Comparison of ENCODE assay signal across 21 cellular contexts in the genomic region with DNA sequence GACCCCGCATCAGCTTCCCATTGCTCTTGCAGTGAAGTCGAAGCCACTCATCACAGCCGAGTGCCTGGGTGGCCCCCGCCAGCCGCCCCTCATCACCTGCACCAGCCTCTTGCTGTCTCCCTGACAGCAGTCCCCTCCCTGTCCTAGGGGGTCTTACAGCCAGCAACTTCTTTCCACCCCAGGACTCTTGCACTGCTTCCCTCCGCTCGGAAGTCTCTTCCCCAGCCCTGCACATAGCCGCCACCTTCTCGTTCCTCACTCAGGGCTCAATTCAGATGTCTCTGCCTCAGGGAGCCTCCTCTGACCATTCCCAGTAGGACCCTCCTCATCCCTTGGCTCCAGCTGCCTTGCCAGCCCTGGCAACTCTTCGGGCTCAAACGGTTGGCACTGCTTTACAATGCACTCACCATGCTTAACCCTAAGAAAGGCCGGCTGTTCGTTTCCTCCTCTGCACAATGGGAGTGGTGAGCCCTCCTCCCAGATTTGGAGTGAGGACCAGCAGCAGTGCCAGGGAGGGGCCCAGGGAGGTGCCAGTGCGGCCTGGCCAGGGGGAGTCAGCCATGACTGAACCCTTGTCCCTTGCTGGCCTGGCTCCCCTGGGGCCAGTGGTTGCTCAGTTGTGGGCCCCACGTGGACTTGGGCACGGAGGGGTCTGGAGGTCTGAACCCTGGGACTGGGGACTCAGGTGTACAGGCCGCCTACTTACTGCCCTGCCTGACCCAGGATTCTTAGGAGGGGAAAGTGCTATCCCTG. TPM values are rescaled to one million over a fixed set of nuclear protein-coding genes. Genes with fewer than 3 reads are reported as not detected.
DNase-seq lines count a peak whose midpoint lies in the region; ATAC-seq, FAIRE-seq and TF ChIP-seq lines count a peak whose summit lies in the region.
"Had no signal": no experiment of that assay in that cellular context is flagged by ENCODE, and none has a peak within 500 bp of the region (broad histone marks: within the 10 kb centered on the region; RNA-seq: fewer than 3 reads in every experiment).

No MANE protein-coding gene starts in this region.

- peak overlapping the region; percentile 80 for H3K4me3 Mint-ChIP-seq in activated T-cell treated with anti-CD3 and anti-CD28 coated beads, Interleukin-2, amount 50 U/mL, for 4 hours
- H3K4me3 Mint-ChIP-seq in type B pancreatic cell = no peak overlapping the region

- no peak overlapping the region for H3K4me2 ChIP-seq in GM12878 (ENCODE audit: control insufficient read depth, insufficient read depth)

- intact Hi-C loops in GM12878 (cut with micrococcal nuclease; ENCODE audit: unreplicated experiment) = no loop called here
- intact Hi-C loops in spleen (cut with DNase I; ENCODE audit: low total_unique reads) = no loop called here

- H3K27me3 Mint-ChIP-seq in activated T-cell treated with anti-CD3 and anti-CD28 coated beads, Interleukin-2, amount 50 U/mL, for 4 hours (ENCODE audit: low read depth) = no peaks in the 10 kb centered on the region
- peaks cover 4% of the 10 kb centered on the region for H3K27me3 Mint-ChIP-seq in type B pancreatic cell

- 82% methylated on average over 17 of the region's 17 CpGs for WGBS in GM12878 (ENCODE audit: insufficient coverage, insufficient replicate concordance, low lambda C conversion rate, missing lambda C conversion rate)
- 82 to 89% (median 86%) methylated on average over 16 to 17 of the region's 17 CpGs for WGBS in spleen, 5 donors

- no peaks in the 10 kb centered on the region for H3K9me3 Mint-ChIP-seq in activated T-cell treated with anti-CD3 and anti-CD28 coated beads, Interleukin-2, amount 50 U/mL, for 4 hours
- H3K9me3 Mint-ChIP-seq in type B pancreatic cell = no peaks in the 10 kb centered on the region

- no peak for TF ChIP-seq RAD21 in GM12878 (IDR thresholded peaks at IDR 0.05; ENCODE audit: insufficient read depth, low read depth, low read length)

- H3K27ac Mint-ChIP-seq in type B pancreatic cell = no peak overlapping the region

- no peak overlapping the region for H2AFZ ChIP-seq in GM12878 (ENCODE audit: control insufficient read depth, low read depth, low read length)

- SMC1A ChIA-PET in GM12878 (lab: Charles Lee; ENCODE audit: uncharacterized antibody, unreplicated experiment) = interaction anchor here (1.2 kb wide), 1 partner anchor 19 kb away, joined by 3 read pairs; no protein-coding TSS in a partner anchor

- H3K27ac ChIP-seq in KOPT-K1 (ENCODE audit: low read depth, low read length, poor library complexity, severe bottlenecking) (peak overlapping the region; percentile 92), GM12878 (ENCODE audit: control insufficient read depth, insufficient read depth) (no peak overlapping the region), spleen (peak overlapping the region in 6 of 8 donors; percentile 41 to 88 (median 63))
- H3K27ac ChIP-seq: adrenal gland, dorsolateral prefrontal cortex, esophagus squamous epithelium, left lung, right lobe of liver had no signal

- H3K4me1 ChIP-seq in GM12878 (ENCODE audit: control insufficient read depth, insufficient read depth, low read length) (peaks cover 37% of the 10 kb centered on the region), spleen (peaks cover 4 to 94% (median 58%) of the 10 kb centered on the region in 6 donors)

- peaks cover 100% of the 10 kb centered on the region for H3K4me1 Mint-ChIP-seq in activated T-cell treated with anti-CD3 and anti-CD28 coated beads, Interleukin-2, amount 50 U/mL, for 4 hours (ENCODE audit: low read depth)
- H3K4me1 Mint-ChIP-seq in type B pancreatic cell (ENCODE audit: unreplicated experiment) = no peaks in the 10 kb centered on the region

- no peak for TF ChIP-seq EP300 in GM12878 (IDR thresholded peaks at IDR 0.05; ENCODE audit: borderline replicate concordance in 1 of 2, control insufficient read depth in 1 of 2, low read depth in 2 of 2, low read length in 2 of 2)

- RAD21 ChIA-PET in GM12878 (lab: Charles Lee; ENCODE audit: unreplicated experiment) = interaction anchor here (0.6 to 10.8 kb wide), 4 partner anchors 18 to 421 kb away, joined by 3 to 123 read pairs (median 3); no protein-coding TSS in a partner anchor

- H3K9me3 ChIP-seq in KOPT-K1 (ENCODE audit: insufficient read depth, low read length, poor library complexity, severe bottlenecking) = no peaks in the 10 kb centered on the region
- no peaks in the 10 kb centered on the region for H3K9me3 ChIP-seq in GM12878 (replicated peaks; ENCODE audit: control insufficient read depth, insufficient read depth, low read length)
- no peaks in the 10 kb centered on the region for H3K9me3 ChIP-seq in spleen
- H3K9me3 ChIP-seq: adrenal gland, Caco-2, esophagus squamous epithelium, left lung, right lobe of liver had no signal

- H3K4me3 ChIP-seq in GM12878 (no peak overlapping the region), spleen (peak overlapping the region in 3 of 8 donors; percentile 22 to 91 (median 75))
- H3K4me3 ChIP-seq: adrenal gland, dorsolateral prefrontal cortex, esophagus squamous epithelium, left lung, right lobe of liver had no signal

- H3K27me3 ChIP-seq in GM12878 (replicated peaks in 1 of 2; ENCODE audit: control insufficient read depth in 2 of 2, insufficient read depth in 2 of 2, low read length in 1 of 2) = no peaks in the 10 kb centered on the region
- peaks cover 0 to 8% (median 0%) of the 10 kb centered on the region in 7 donors for H3K27me3 ChIP-seq in spleen (replicated peaks in 1 of 7)
- H3K27me3 ChIP-seq: adrenal gland, esophagus squamous epithelium, right lobe of liver had no signal

- TF ChIP-seq CTCF in GM12878 (IDR thresholded peaks at IDR 0.05 in 2 of 3, conservative IDR thresholded peaks at IDR 0.05 in 1 of 3; ENCODE audit: control insufficient read depth in 2 of 3, extremely low read depth in 1 of 3, insufficient read depth in 1 of 3, low read depth in 3 of 3, low read length in 3 of 3) (no peak), spleen (IDR thresholded peaks at IDR 0.05 in 8 of 11, conservative IDR thresholded peaks at IDR 0.05 in 3 of 11) (no peak), type B pancreatic cell (conservative IDR thresholded peaks at IDR 0.05) (no peak)

- no TSS peak for BruUV-seq in GM12878 (replicated peaks; lab: Mats Ljungman, UMichigan)

- FAIRE-seq in GM12878 (lab: Jason Lieb, UNC) = no peak
- FAIRE-seq: GM19239, H54, urothelium cell line had no signal

- no peaks in the 10 kb centered on the region for H4K20me1 ChIP-seq in GM12878 (ENCODE audit: control insufficient read depth, insufficient read depth)

- POLR2A ChIA-PET in GM12878 (lab: Charles Lee) = interaction anchor here (0.6 to 11.6 kb wide), 4 partner anchors 8 to 407 kb away, joined by 3 to 291 read pairs (median 4); no protein-coding TSS in a partner anchor

- H3K79me2 ChIP-seq in GM12878 (ENCODE audit: control insufficient read depth, insufficient read depth, low read length) = peaks cover 15% of the 10 kb centered on the region

- H3K36me3 Mint-ChIP-seq in activated T-cell treated with anti-CD3 and anti-CD28 coated beads, Interleukin-2, amount 50 U/mL, for 4 hours (ENCODE audit: insufficient read depth) = peaks cover 29% of the 10 kb centered on the region
- peaks cover 4% of the 10 kb centered on the region for H3K36me3 Mint-ChIP-seq in type B pancreatic cell

- H3K36me3 ChIP-seq in KOPT-K1 (ENCODE audit: insufficient read depth, low read length) (peaks cover 100% of the 10 kb centered on the region), GM12878 (ENCODE audit: control insufficient read depth in 2 of 2, insufficient read depth in 2 of 2, low read length in 1 of 2) (peaks cover 2 to 3% of the 10 kb centered on the region in 2 experiments; a peak in 2 of 4 replicates), spleen (peaks cover 0 to 15% (median 0%) of the 10 kb centered on the region in 6 donors)
- H3K36me3 ChIP-seq: adrenal gland, esophagus squamous epithelium, left lung, right lobe of liver had no signal

- no peak for TF ChIP-seq POLR2A in GM12878 (IDR thresholded peaks at IDR 0.05; ENCODE audit: low read depth, low read length)
- TF ChIP-seq POLR2A in spleen (IDR thresholded peaks at IDR 0.05) = no peak

- DNase-seq in activated T-cell treated with anti-CD3 and anti-CD28 coated beads, Interleukin-2, amount 50 U/mL, for 4 hours = no peak
- no peak for DNase-seq in activated T-cell treated with anti-CD3 and anti-CD28 coated beads, Interleukin-2, amount 50 U/mL, for 1 hour
- no peak for DNase-seq in GM12878 (ENCODE audit: low read depth, low spot score)
- DNase-seq in spleen = no peak
- no peak for DNase-seq in type B pancreatic cell (ENCODE audit: extremely low spot score, unreplicated experiment)
- DNase-seq in NCI-H2171 (lab: John Stamatoyannopoulos, UW) = no peak
- no peak for DNase-seq in MV-4-11 (lab: John Stamatoyannopoulos, UW)
- DNase-seq: adrenal gland, Caco-2, dorsolateral prefrontal cortex, esophagus squamous epithelium, left lung, NCI-H748 treated with DMSO at 0.1 percent for 48 hours, OCI-M1, right lobe of liver, SIG-M5, T-helper 2 cell had no signal

- in situ Hi-C loops in GM12878 (cut with MboI) = no loop called here

- CTCF ChIA-PET in GM12878 (lab: Yijun Ruan, JAX) = interaction anchor here (2.1 to 12.1 kb wide), 4 partner anchors 20 to 80 kb away, joined by 9 to 184 read pairs (median 22); no protein-coding TSS in a partner anchor

- no peak for ATAC-seq in activated T-cell treated with anti-CD3 and anti-CD28 coated beads, Interleukin-2, amount 50 U/mL, for 4 hours
- no peak for ATAC-seq in GM12878
- ATAC-seq: left lung, right lobe of liver had no signal

- H3K9ac ChIP-seq in GM12878 (ENCODE audit: control insufficient read depth, insufficient read depth, low read length) = no peak overlapping the region

RNA-seq across cellular contexts. Expression of gene TCF7, which starts 6.1 kb away (rescaled TPM):
- 10 to 100 TPM; 34.4 to 49.7 (median 37.3) TPM for total RNA-seq in activated T-cell treated with anti-CD3 and anti-CD28 coated beads, Interleukin-2, amount 50 U/mL, for 4 hours
- total RNA-seq in GM12878 (2013; cell fraction: nucleolus; rRNA removed) = 344 and 364 TPM in 2 replicates
- total RNA-seq in GM12878 (2014; rRNA removed) (19.6 and 21.6 TPM in 2 replicates), GM12878 (2014; rRNA removed; fragmentation: Illumina TruSeq; extraction: Trizol) (23.3 and 24.0 TPM in 2 replicates), GM12878 (2021) (60.2 and 63.5 TPM in 2 replicates), spleen (10 to 100 TPM; 29.0 to 88.3 (median 53.7) TPM), type B pancreatic cell (ENCODE audit: low replicate concordance) (6.2 and 11.7 TPM in 2 replicates)
- polyA plus RNA-seq in GM12878 (2011; ENCODE audit: low read depth) = 26.0 TPM
- polyA plus RNA-seq in GM12878 (2011; rRNA removed) (20.5 and 34.6 TPM in 2 replicates), GM12878 (2014; fragmentation: Illumina TruSeq; extraction: Trizol) (44.1 and 59.3 TPM in 2 replicates), GM12878 (2014; fragmentation: Nextera tagmentation; extraction: Ambion mirVana) (10 to 100 TPM in 1 of 2 experiments, 1 to 10 TPM in 1; 10.0 to 13.2 TPM), GM12878 (2014; rRNA removed) (29.0 and 37.6 TPM in 2 replicates), GM12878 (2016; fragmentation: Nextera tagmentation; extraction: Ambion mirVana) (10 to 100 TPM; 22.7 to 23.2 TPM), spleen (10 to 100 TPM; 13.7 to 24.3 (median 18.1) TPM)
- 27.6 and 32.9 TPM in 2 replicates for polyA plus RNA-seq in GM12878 (2011; cell fraction: cytosol; rRNA removed)
- polyA plus RNA-seq in GM12878 (2011; cell fraction: nucleus; rRNA removed) = 62.1 and 64.0 TPM in 2 replicates
- polyA plus RNA-seq in GM12878 (2012) = 52.2 and 55.4 TPM in 2 replicates
- 52.8 and 74.5 TPM in 2 replicates for polyA minus RNA-seq in GM12878 (2011; rRNA and poly(A)+ RNA removed)
- 25.0 and 25.4 TPM in 2 replicates for polyA minus RNA-seq in GM12878 (2011; cell fraction: cytosol; rRNA and poly(A)+ RNA removed)
- polyA minus RNA-seq in GM12878 (2011; cell fraction: nucleus; rRNA and poly(A)+ RNA removed) = 60.7 and 103 TPM in 2 replicates

RNA-seq across cellular contexts. Expression of gene SKP1, which starts 56.2 kb away (rescaled TPM):
- total RNA-seq in activated T-cell treated with anti-CD3 and anti-CD28 coated beads, Interleukin-2, amount 50 U/mL, for 4 hours = 100 to 1,000 TPM; 273 to 286 (median 282) TPM
- 141 and 142 TPM in 2 replicates for total RNA-seq in GM12878 (2013; cell fraction: nucleolus; rRNA removed)
- 100 and 114 TPM in 2 replicates for total RNA-seq in GM12878 (2014; rRNA removed)
- total RNA-seq in GM12878 (2014; rRNA removed; fragmentation: Illumina TruSeq; extraction: Trizol) = 404 and 421 TPM in 2 replicates
- 202 and 204 TPM in 2 replicates for total RNA-seq in GM12878 (2021)
- polyA plus RNA-seq in GM12878 (2011; ENCODE audit: low read depth) = 197 TPM
- 351 and 383 TPM in 2 replicates for polyA plus RNA-seq in GM12878 (2011; rRNA removed)
- 151 TPM in 2 replicates for polyA plus RNA-seq in GM12878 (2011; cell fraction: cytosol; rRNA removed)
- polyA plus RNA-seq in GM12878 (2011; cell fraction: nucleus; rRNA removed) = 163 and 175 TPM in 2 replicates
- polyA plus RNA-seq in GM12878 (2012) = 274 and 324 TPM in 2 replicates
- polyA plus RNA-seq in GM12878 (2014; fragmentation: Illumina TruSeq; extraction: Trizol) = 617 and 795 TPM in 2 replicates
- 1,000 to 10,000 TPM; 1,587 to 1,686 TPM for polyA plus RNA-seq in GM12878 (2014; fragmentation: Nextera tagmentation; extraction: Ambion mirVana)
- 305 and 398 TPM in 2 replicates for polyA plus RNA-seq in GM12878 (2014; rRNA removed)
- 100 to 1,000 TPM; 868 to 919 TPM for polyA plus RNA-seq in GM12878 (2016; fragmentation: Nextera tagmentation; extraction: Ambion mirVana)
- 121 and 212 TPM in 2 replicates for polyA minus RNA-seq in GM12878 (2011; rRNA and poly(A)+ RNA removed)
- polyA minus RNA-seq in GM12878 (2011; cell fraction: cytosol; rRNA and poly(A)+ RNA removed) = 60.8 and 63.6 TPM in 2 replicates
- polyA minus RNA-seq in GM12878 (2011; cell fraction: nucleus; rRNA and poly(A)+ RNA removed) = 32.6 and 47.6 TPM in 2 replicates
- total RNA-seq in spleen = 100 to 1,000 TPM; 121 to 246 (median 193) TPM
- polyA plus RNA-seq in spleen = 100 to 1,000 TPM; 142 to 354 (median 228) TPM
- 308 and 332 TPM in 2 replicates for total RNA-seq in type B pancreatic cell (ENCODE audit: low replicate concordance)
